Comparison of ENCODE assay signal across 21 cellular contexts in genomic region chr18:50126466-50126865, GRCh38.
"Had no signal": no experiment of that assay in that cellular context is flagged by ENCODE, and none has a peak within 500 bp of the region (broad histone marks: within the 10 kb centered on the region; RNA-seq: fewer than 3 reads in every experiment).

No MANE protein-coding gene starts in this region.

- H3K4me3 ChIP-seq: breast epithelium, left ventricle myocardium inferior, mucosa of descending colon, prostate gland, sigmoid colon, spleen, transverse colon, uterus had no signal

- H3K9me3 ChIP-seq: breast epithelium, left ventricle myocardium inferior, mucosa of descending colon, prostate gland, sigmoid colon, spleen, transverse colon, uterus had no signal

- H3K36me3 ChIP-seq: breast epithelium, left ventricle myocardium inferior, prostate gland, sigmoid colon, spleen, transverse colon, uterus had no signal

- DNase-seq: activated CD4-positive, alpha-beta T cell treated with anti-CD3 and anti-CD28 coated beads, Interleukin-2, amount 10 ng/mL, durations not matched to agents 7 days and 5 days; activated CD8-positive, alpha-beta T cell treated with anti-CD3 and anti-CD28 coated beads, Interleukin-2, amount 10 ng/mL, durations not matched to agents 7 days and 5 days; activated naive CD4-positive, alpha-beta T cell treated with anti-CD3 and anti-CD28 coated beads for 36 hours; activated naive CD8-positive, alpha-beta T cell treated with anti-CD3 and anti-CD28 coated beads, Interleukin-2, amount 50 U/mL, for 24 hours; activated T-cell treated with anti-CD3 and anti-CD28 coated beads, Interleukin-2, amount 50 U/mL, for 24 hours; effector CD8-positive, alpha-beta T cell; foreskin keratinocyte; hypothalamus; islet precursor cell; left ventricle myocardium inferior; mesenchymal stem cell; mucosa of descending colon; naive B cell; sigmoid colon; spleen; stimulated activated naive CD8-positive, alpha-beta T cell treated with anti-CD3 and anti-CD28 coated beads, Interleukin-15, Interleukin-2, amounts not matched to agents 100 U/mL and 50 U/mL, for 24 hours; T-helper 1 cell; transverse colon; uterus had no signal

- H3K27ac ChIP-seq: breast epithelium, foreskin keratinocyte, left ventricle myocardium inferior, prostate gland, sigmoid colon, spleen, uterus had no signal

- H3K27me3 ChIP-seq: breast epithelium, transverse colon, uterus had no signal

- H3K4me1 ChIP-seq: breast epithelium, foreskin keratinocyte, left ventricle myocardium inferior, prostate gland, sigmoid colon, spleen, uterus had no signal
